In genomic region chr11:64846998-64847666, GRCh38 we compare ENCODE assay signal across 1 cellular context.
TF ChIP-seq lines count a peak whose summit lies in the region.

No MANE protein-coding gene starts in this region.

TF ChIP-seq in HepG2, 621 proteins besides CTCF, POLR2A, EP300 and RAD21 (continued from another document and continues in another):
- no peak for TF ChIP-seq ZBTB14 (CRISPR knock-in tag; IDR thresholded peaks at IDR 0.05)
- no peak for TF ChIP-seq PAF1 (CRISPR knock-in tag; IDR thresholded peaks at IDR 0.05)
- no peak for TF ChIP-seq CSRNP1 (CRISPR knock-in tag; IDR thresholded peaks at IDR 0.05)
- no peak for TF ChIP-seq REPIN1 (CRISPR knock-in tag; IDR thresholded peaks at IDR 0.05; ENCODE audit: borderline replicate concordance, low read depth)
- TF ChIP-seq ZNF800 (CRISPR knock-in tag; IDR thresholded peaks at IDR 0.05): no peak
- no peak for TF ChIP-seq NFIC (IDR thresholded peaks at IDR 0.05; ENCODE audit: low read length)
- TF ChIP-seq ZNF501 (CRISPR knock-in tag; IDR thresholded peaks at IDR 0.05): no peak
- no peak for TF ChIP-seq ATF4 (CRISPR knock-in tag; IDR thresholded peaks at IDR 0.05)
- TF ChIP-seq MXD1 (CRISPR knock-in tag; IDR thresholded peaks at IDR 0.05): no peak
- peak; percentile 24; the same call in 1 of the 2 replicates for TF ChIP-seq ZFP90 (CRISPR knock-in tag; IDR thresholded peaks at IDR 0.05; ENCODE audit: borderline replicate concordance)
- TF ChIP-seq JDP2 (CRISPR knock-in tag; IDR thresholded peaks at IDR 0.05; ENCODE audit: borderline replicate concordance): no peak
- no peak for TF ChIP-seq ZNF652 (CRISPR knock-in tag; IDR thresholded peaks at IDR 0.05; ENCODE audit: borderline replicate concordance, low read depth)
- no peak for TF ChIP-seq ZNF607 (CRISPR knock-in tag; IDR thresholded peaks at IDR 0.05; ENCODE audit: borderline replicate concordance)
- TF ChIP-seq REL (CRISPR knock-in tag; conservative IDR thresholded peaks at IDR 0.05): no peak
- TF ChIP-seq HMGA1 (CRISPR knock-in tag; conservative IDR thresholded peaks at IDR 0.05): no peak
- no peak for TF ChIP-seq MED8 (CRISPR knock-in tag; IDR thresholded peaks at IDR 0.05; ENCODE audit: insufficient replicate concordance)
- TF ChIP-seq RFX5 (IDR thresholded peaks at IDR 0.05; ENCODE audit: low read depth, low read length): no peak
- no peak for TF ChIP-seq TAF1 (CRISPR knock-in tag; IDR thresholded peaks at IDR 0.05)
- TF ChIP-seq DPF2 (CRISPR knock-in tag; IDR thresholded peaks at IDR 0.05; ENCODE audit: borderline replicate concordance, low read depth): no peak
- no peak for TF ChIP-seq MAFF (IDR thresholded peaks at IDR 0.05; ENCODE audit: low read depth, low read length)
- TF ChIP-seq ZNF720 (CRISPR knock-in tag; IDR thresholded peaks at IDR 0.05): no peak
- no peak for TF ChIP-seq XBP1 (CRISPR knock-in tag; IDR thresholded peaks at IDR 0.05)
- TF ChIP-seq ZNF574 (CRISPR knock-in tag; IDR thresholded peaks at IDR 0.05): peak; percentile 45; the same call in 1 of the 2 replicates
- TF ChIP-seq ZNF274 (CRISPR knock-in tag; IDR thresholded peaks at IDR 0.05): no peak
- no peak for TF ChIP-seq MXD4 (CRISPR knock-in tag; IDR thresholded peaks at IDR 0.05)
- no peak for TF ChIP-seq KLF13 (CRISPR knock-in tag; IDR thresholded peaks at IDR 0.05)
- TF ChIP-seq PRDM4 (CRISPR knock-in tag; IDR thresholded peaks at IDR 0.05; ENCODE audit: borderline replicate concordance): no peak
- TF ChIP-seq TEAD3 (CRISPR knock-in tag; optimal IDR thresholded peaks at IDR 0.05; ENCODE audit: borderline replicate concordance): peak; percentile 28
- TF ChIP-seq GFI1 (CRISPR knock-in tag; IDR thresholded peaks at IDR 0.05; ENCODE audit: borderline replicate concordance): no peak
- no peak for TF ChIP-seq ZNF569 (CRISPR knock-in tag; IDR thresholded peaks at IDR 0.05; ENCODE audit: borderline replicate concordance)
- TF ChIP-seq ZKSCAN8 (CRISPR knock-in tag; IDR thresholded peaks at IDR 0.05; ENCODE audit: borderline replicate concordance): no peak
- TF ChIP-seq KLF9 (CRISPR knock-in tag; IDR thresholded peaks at IDR 0.05; ENCODE audit: low read depth): no peak
- TF ChIP-seq MAFK (conservative IDR thresholded peaks at IDR 0.05 in 1 of 2, IDR thresholded peaks at IDR 0.05 in 1 of 2; ENCODE audit: low read length in 2 of 2): no peak
- TF ChIP-seq CC2D1A (CRISPR knock-in tag; IDR thresholded peaks at IDR 0.05): no peak
- no peak for TF ChIP-seq AGO1 (IDR thresholded peaks at IDR 0.05; ENCODE audit: low read depth, low read length, poor library complexity, severe bottlenecking)
- no peak for TF ChIP-seq FOSL1 (CRISPR knock-in tag; IDR thresholded peaks at IDR 0.05; ENCODE audit: borderline replicate concordance)
- TF ChIP-seq ZNF33B (CRISPR knock-in tag; IDR thresholded peaks at IDR 0.05): no peak
- peak; percentile 21; the same call in 1 of the 2 replicates for TF ChIP-seq ZBTB26 (CRISPR knock-in tag; IDR thresholded peaks at IDR 0.05; ENCODE audit: borderline replicate concordance)
- no peak for TF ChIP-seq NFAT5 (CRISPR knock-in tag; IDR thresholded peaks at IDR 0.05)
- no peak for TF ChIP-seq ZNF563 (CRISPR knock-in tag; IDR thresholded peaks at IDR 0.05)
- no peak for TF ChIP-seq HMG20A (CRISPR knock-in tag; IDR thresholded peaks at IDR 0.05; ENCODE audit: borderline replicate concordance)
- no peak for TF ChIP-seq MBNL3 (CRISPR knock-in tag; conservative IDR thresholded peaks at IDR 0.05)
- no peak for TF ChIP-seq KLF12 (CRISPR knock-in tag; IDR thresholded peaks at IDR 0.05; ENCODE audit: borderline replicate concordance)
- TF ChIP-seq BCL3 (CRISPR knock-in tag; IDR thresholded peaks at IDR 0.05): no peak
- no peak for TF ChIP-seq ZNF451 (CRISPR knock-in tag; IDR thresholded peaks at IDR 0.05)
- TF ChIP-seq PCBP1 (IDR thresholded peaks at IDR 0.05; ENCODE audit: borderline replicate concordance, low read depth, low read length): no peak
- no peak for TF ChIP-seq ARNT (IDR thresholded peaks at IDR 0.05)
- no peak for TF ChIP-seq BRCA1 (CRISPR knock-in tag; IDR thresholded peaks at IDR 0.05)
- TF ChIP-seq ZNF207 (IDR thresholded peaks at IDR 0.05; ENCODE audit: borderline replicate concordance): no peak
